In the genomic region with DNA sequence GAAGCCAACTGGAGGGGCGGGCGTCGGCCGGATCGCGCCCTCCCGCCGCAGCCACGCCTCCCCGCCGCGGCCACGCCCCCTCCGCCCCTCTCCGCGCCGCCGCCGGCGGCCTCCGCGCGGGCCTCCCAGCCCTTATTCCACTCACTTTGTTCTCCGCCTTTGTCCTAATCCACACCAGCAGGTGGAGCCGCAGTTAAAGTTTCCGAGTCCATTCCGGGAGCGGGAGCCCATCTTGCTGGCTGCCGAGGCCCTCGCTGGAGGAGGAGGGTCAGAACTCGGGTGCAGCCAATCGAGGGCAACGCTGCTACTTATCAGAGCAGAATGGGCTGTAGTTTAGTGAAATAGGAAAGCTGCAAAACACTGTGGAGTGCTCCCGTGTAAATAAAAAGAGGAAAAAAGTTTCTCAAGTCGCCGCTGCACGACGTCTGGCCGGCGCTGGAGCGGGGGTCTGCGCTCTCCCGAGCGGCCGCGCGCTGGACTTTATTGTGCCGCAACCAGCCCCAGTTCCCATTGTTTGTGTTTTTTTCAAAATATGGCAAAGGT, we compare ENCODE assay signal across 8 cellular contexts. TPM values are rescaled to one million over a fixed set of nuclear protein-coding genes. Genes with fewer than 3 reads are reported as not detected.
DNase-seq lines count a peak whose midpoint lies in the region; ATAC-seq, FAIRE-seq and TF ChIP-seq lines count a peak whose summit lies in the region.

A gene (plus strand): TSS at position 271 of the 543 bp plus-strand sequence. CDS start 262 bp downstream, at position 533.

- H3K4me3 ChIP-seq in RWPE2 (ENCODE audit: severe bottlenecking), result peak within 1 kb of the TSS; percentile 94
- H3K4me3 ChIP-seq in fibroblast of mammary gland (ENCODE audit: control insufficient read depth, low read depth, low read length), result peak within 1 kb of the TSS; percentile 89

- peak; percentile 57; the same call in 1 of the 2 replicates for TF ChIP-seq POLR2A in H54 (IDR thresholded peaks at IDR 0.05; ENCODE audit: low read depth, low read length)

- H3K4me1 Mint-ChIP-seq in activated T-helper 2 cell treated with anti-CD3 and anti-CD28 coated beads, Interferon-gamma antibody, Interleukin-2, Interleukin-4, amounts not matched to agents 10 μg/mL and 5 μg/mL and 100 μg/mL, durations not matched to agents 14 hours and 24 hours and 36 hours (ENCODE audit: low read depth), result peaks cover 48% of the 10 kb centered on the region
- peaks cover 54 to 61% of the 10 kb centered on the region in 2 donors for H3K4me1 Mint-ChIP-seq in natural killer cell

- peak; percentile 93 for TF ChIP-seq CTCF in RWPE2 (IDR thresholded peaks at IDR 0.05; ENCODE audit: poor library complexity, severe bottlenecking)
- peak; percentile 49 for TF ChIP-seq CTCF in fibroblast of mammary gland (conservative IDR thresholded peaks at IDR 0.05; ENCODE audit: control insufficient read depth, insufficient read depth, low read depth, low read length)
- TF ChIP-seq CTCF in natural killer cell (IDR thresholded peaks at IDR 0.05), result no peak

- peak within 1 kb of the TSS; percentile 96 for H3K27ac Mint-ChIP-seq in activated T-helper 2 cell treated with anti-CD3 and anti-CD28 coated beads, Interferon-gamma antibody, Interleukin-2, Interleukin-4, amounts not matched to agents 10 μg/mL and 5 μg/mL and 100 μg/mL, durations not matched to agents 14 hours and 24 hours and 36 hours
- peak within 1 kb of the TSS; percentile 97 to 99 for H3K27ac Mint-ChIP-seq in natural killer cell

- peak within 1 kb of the TSS; percentile 88 for H3K27ac ChIP-seq in RWPE2 (ENCODE audit: poor library complexity, severe bottlenecking)

- peaks cover 7% of the 10 kb centered on the region for H3K4me1 ChIP-seq in ES-I3 (ENCODE audit: insufficient read depth, low read length)
- peaks cover 11% of the 10 kb centered on the region for H3K4me1 ChIP-seq in RWPE2 (ENCODE audit: insufficient read depth, poor library complexity, severe bottlenecking)

- no peaks in the 10 kb centered on the region for H3K9me3 ChIP-seq in ES-I3 (ENCODE audit: control insufficient read depth, insufficient read depth, low read length)
- H3K9me3 ChIP-seq in RWPE2 (ENCODE audit: severe bottlenecking), result no peaks in the 10 kb centered on the region

- H3K36me3 ChIP-seq in ES-I3 (ENCODE audit: insufficient read depth, low read length), result peaks cover 4% of the 10 kb centered on the region; the same call in 1 of the 2 replicates
- peaks cover 15% of the 10 kb centered on the region for H3K36me3 ChIP-seq in RWPE2 (ENCODE audit: low read depth)

- H3K9me3 Mint-ChIP-seq in activated T-helper 2 cell treated with anti-CD3 and anti-CD28 coated beads, Interferon-gamma antibody, Interleukin-2, Interleukin-4, amounts not matched to agents 10 μg/mL and 5 μg/mL and 100 μg/mL, durations not matched to agents 14 hours and 24 hours and 36 hours, result no peaks in the 10 kb centered on the region
- H3K9me3 Mint-ChIP-seq in natural killer cell, result no peaks in the 10 kb centered on the region

- peak within 1 kb of the TSS; percentile 88 for H3K4me3 Mint-ChIP-seq in activated T-helper 2 cell treated with anti-CD3 and anti-CD28 coated beads, Interferon-gamma antibody, Interleukin-2, Interleukin-4, amounts not matched to agents 10 μg/mL and 5 μg/mL and 100 μg/mL, durations not matched to agents 14 hours and 24 hours and 36 hours (ENCODE audit: low read depth)
- H3K4me3 Mint-ChIP-seq in natural killer cell, result peak within 1 kb of the TSS; percentile 100

- ATAC-seq in RWPE2 (ENCODE audit: low read depth), result peak; percentile 86
- peak; percentile 72 to 87 (median 73) for ATAC-seq in natural killer cell
- ATAC-seq in stimulated activated naive CD8-positive, alpha-beta T cell treated with anti-CD3 and anti-CD28 coated beads, Interleukin-15, Interleukin-2, amounts not matched to agents 100 U/mL and 50 U/mL, for 24 hours, result peak; percentile 88

- peak within 1 kb of the TSS; percentile 98 for H3K9ac ChIP-seq in ES-I3 (ENCODE audit: low read depth, low read length)

- no peaks in the 10 kb centered on the region for H3K27me3 ChIP-seq in RWPE2 (ENCODE audit: insufficient read depth, poor library complexity, severe bottlenecking)

- peak; percentile 78 for FAIRE-seq in H54 (lab: Jason Lieb, UNC)

- no peaks in the 10 kb centered on the region for H3K27me3 Mint-ChIP-seq in activated T-helper 2 cell treated with anti-CD3 and anti-CD28 coated beads, Interferon-gamma antibody, Interleukin-2, Interleukin-4, amounts not matched to agents 10 μg/mL and 5 μg/mL and 100 μg/mL, durations not matched to agents 14 hours and 24 hours and 36 hours (ENCODE audit: low read depth)
- H3K27me3 Mint-ChIP-seq in natural killer cell (ENCODE audit: low read depth in 2 of 2), result no peaks in the 10 kb centered on the region

- intact Hi-C loops in activated T-helper 2 cell treated with anti-CD3 and anti-CD28 coated beads, Interferon-gamma antibody, Interleukin-2, Interleukin-4, amounts not matched to agents 10 μg/mL and 5 μg/mL and 100 μg/mL, durations not matched to agents 14 hours and 24 hours and 36 hours (cut with micrococcal nuclease), result loop anchor here (1.0 to 10.0 kb wide), 12 partner anchors 29 to 1292 kb away; a partner anchor contains a TSS
- intact Hi-C loops in natural killer cell (cut with micrococcal nuclease), result loop anchor here (1.0 to 10.0 kb wide), 5 partner anchors 84 to 1289 kb away; a partner anchor contains a TSS

- DNase-seq in H54 (ENCODE audit: insufficient read length, low spot score) (peak; percentile 58), LoVo (ENCODE audit: low spot score) (peak; percentile 94), RWPE2 (ENCODE audit: low spot score) (peak; percentile 95), fibroblast of mammary gland (ENCODE audit: low read depth) (peak; percentile 98), natural killer cell (peak; percentile 92)
- peak; percentile 96 for DNase-seq in activated T-helper 2 cell treated with anti-CD3 and anti-CD28 coated beads, Interferon-gamma antibody, Interleukin-2, Interleukin-4, amounts not matched to agents 10 μg/mL and 5 μg/mL and 100 μg/mL, durations not matched to agents 14 hours and 24 hours and 36 hours (ENCODE audit: low spot score)
- peak; percentile 96 for DNase-seq in stimulated activated naive CD8-positive, alpha-beta T cell treated with anti-CD3 and anti-CD28 coated beads, Interleukin-15, Interleukin-2, amounts not matched to agents 100 U/mL and 50 U/mL, for 24 hours

- peaks cover 20% of the 10 kb centered on the region for H3K36me3 Mint-ChIP-seq in activated T-helper 2 cell treated with anti-CD3 and anti-CD28 coated beads, Interferon-gamma antibody, Interleukin-2, Interleukin-4, amounts not matched to agents 10 μg/mL and 5 μg/mL and 100 μg/mL, durations not matched to agents 14 hours and 24 hours and 36 hours (ENCODE audit: low read depth)
- H3K36me3 Mint-ChIP-seq in natural killer cell, result no peaks in the 10 kb centered on the region

RNA-seq across cellular contexts. Expression of the gene that starts here (rescaled TPM):
- total RNA-seq in activated T-helper 2 cell treated with anti-CD3 and anti-CD28 coated beads, Interferon-gamma antibody, Interleukin-2, Interleukin-4, amounts not matched to agents 10 μg/mL and 5 μg/mL and 100 μg/mL, durations not matched to agents 14 hours and 24 hours and 36 hours, result 33.9 and 34.1 TPM in 2 replicates
- total RNA-seq in natural killer cell, result 10 to 100 TPM in 2 of 3 donors, 1 to 10 TPM in 1; 9.2 to 14.5 (median 10.8) TPM

Comparison
In these comparisons a context has a peak if more than half of its experiments do, and no peak if none do; other contexts are left out.
1. Peak in every context shown above with its lines: DNase-seq, ATAC-seq, H3K4me3 ChIP-seq and H3K27ac ChIP-seq.